Comparison of ENCODE assay signal across 15 cellular contexts in the genomic region with DNA sequence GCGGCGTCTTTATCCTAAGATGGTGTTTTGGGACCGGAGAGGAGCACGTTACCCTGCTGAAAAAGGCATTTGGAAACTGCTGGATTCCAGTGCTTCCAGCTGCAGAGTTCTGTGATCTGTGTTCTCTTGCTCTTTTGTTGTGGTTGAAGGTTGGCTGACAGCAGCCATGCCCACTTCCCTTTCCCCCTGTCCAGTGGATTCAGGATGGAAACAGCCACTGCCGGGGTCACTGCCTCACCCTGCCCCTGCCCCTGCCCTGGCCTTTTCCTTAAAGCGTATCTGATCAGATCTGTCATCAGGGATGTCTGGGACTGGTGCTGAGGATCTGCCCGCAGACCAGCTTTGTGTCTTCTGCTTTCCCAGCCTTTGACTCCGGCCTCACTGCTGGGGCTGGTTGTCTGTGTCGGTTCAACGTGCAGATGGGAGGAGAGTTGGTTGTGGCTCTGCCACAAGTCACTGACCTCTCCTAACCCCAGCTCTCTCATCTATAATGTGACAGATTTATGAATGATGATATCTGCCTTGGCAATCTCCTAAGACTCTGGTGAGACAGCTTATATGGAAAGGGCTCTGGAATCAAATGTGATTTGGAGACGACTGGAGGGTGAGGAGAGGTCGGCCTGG.
DNase-seq lines count a peak whose midpoint lies in the region; ATAC-seq, FAIRE-seq and TF ChIP-seq lines count a peak whose summit lies in the region.
"Had no signal": no experiment of that assay in that cellular context is flagged by ENCODE, and none has a peak within 500 bp of the region (broad histone marks: within the 10 kb centered on the region; RNA-seq: fewer than 3 reads in every experiment).

No MANE protein-coding gene starts in this region.

- no peak overlapping the region for H2AFZ ChIP-seq in HepG2 (ENCODE audit: low read length)

- H3K27me3 ChIP-seq in liver (ENCODE audit: control insufficient read depth in 4 of 4, insufficient read depth in 4 of 4, low read length in 3 of 4) = no peaks in the 10 kb centered on the region
- H3K27me3 ChIP-seq in HepG2 (ENCODE audit: control insufficient read depth in 1 of 2, insufficient read depth in 2 of 2, low read length in 2 of 2) = no peaks in the 10 kb centered on the region
- no peaks in the 10 kb centered on the region for H3K27me3 ChIP-seq in uterus
- no peaks in the 10 kb centered on the region for H3K27me3 ChIP-seq in CD4-positive, alpha-beta T cell (ENCODE audit: control insufficient read depth, insufficient read depth, low read length)

- H3K4me1 ChIP-seq in liver (ENCODE audit: control insufficient read depth in 4 of 4, insufficient read depth in 4 of 4, low read length in 3 of 4) (peaks cover 0 to 12% (median 3%) of the 10 kb centered on the region in 4 donors), HepG2 (ENCODE audit: insufficient read depth, low read length) (peaks cover 34% of the 10 kb centered on the region), uterus (no peaks in the 10 kb centered on the region)

- in situ Hi-C loops in HepG2 (cut with HindIII; ENCODE audit: extremely low pct_ligation_motif_present, low pct_unique_long_range_greater_than_20kb) = no loop called here

- H3K9me3 ChIP-seq in liver (ENCODE audit: control insufficient read depth in 4 of 4, low read length in 3 of 4) (no peaks in the 10 kb centered on the region), HepG2 (ENCODE audit: low read length) (no peaks in the 10 kb centered on the region), uterus (no peaks in the 10 kb centered on the region)
- H3K9me3 ChIP-seq in CD4-positive, alpha-beta T cell (ENCODE audit: control insufficient read depth, low read length) = no peaks in the 10 kb centered on the region

- H3K9ac ChIP-seq in liver (ENCODE audit: low read depth in 1 of 2, low read length in 2 of 2) (no peak overlapping the region), HepG2 (ENCODE audit: insufficient read depth, low read depth, low read length) (no peak overlapping the region)

- H3K4me3 Mint-ChIP-seq in memory B cell = no peak overlapping the region
- H3K4me3 Mint-ChIP-seq in CD4-positive, alpha-beta T cell = no peak overlapping the region
- H3K4me3 Mint-ChIP-seq: H9, T-cell had no signal

- H3K36me3 ChIP-seq in liver (ENCODE audit: control insufficient read depth in 4 of 4, insufficient read depth in 3 of 4, low read depth in 1 of 4, low read length in 3 of 4) (no peaks in the 10 kb centered on the region), HepG2 (replicated peaks in 1 of 2; ENCODE audit: control insufficient read depth in 1 of 2, insufficient read depth in 2 of 2, low read length in 2 of 2) (0 out of 5 replicates have a peak, but pooled peaks cover 0 to 2% of the 10 kb centered on the region in 2 experiments), uterus (no peaks in the 10 kb centered on the region)

- peak overlapping the region; percentile 67 for H3K27ac Mint-ChIP-seq in memory B cell
- H3K27ac Mint-ChIP-seq in CD4-positive, alpha-beta T cell = no peak overlapping the region

- TF ChIP-seq EP300 in HepG2 (IDR thresholded peaks at IDR 0.05; ENCODE audit: low read depth in 2 of 2, low read length in 2 of 2) (no peak), HepG2 (CRISPR knock-in tag; IDR thresholded peaks at IDR 0.05; ENCODE audit: borderline replicate concordance) (no peak)

- intact Hi-C loops in HepG2 (cut with micrococcal nuclease; ENCODE audit: unreplicated experiment) = no loop called here
- intact Hi-C loops in uterus (cut with DNase I; ENCODE audit: low total_unique reads) = no loop called here
- intact Hi-C loops in CD4-positive, alpha-beta T cell (cut with DNase I, micrococcal nuclease) = no loop called here

- H3K27me3 Mint-ChIP-seq in memory B cell = no peaks in the 10 kb centered on the region
- no peaks in the 10 kb centered on the region for H3K27me3 Mint-ChIP-seq in CD4-positive, alpha-beta T cell
- H3K27me3 Mint-ChIP-seq: T-cell had no signal

- peaks cover 3% of the 10 kb centered on the region for H3K4me1 Mint-ChIP-seq in memory B cell
- H3K4me1 Mint-ChIP-seq in CD4-positive, alpha-beta T cell (ENCODE audit: low read depth) = peaks cover 4% of the 10 kb centered on the region

- 69% methylated on average over 12 of the region's 12 CpGs for WGBS in liver
- 84% methylated on average over 12 of the region's 12 CpGs for WGBS in HepG2 (ENCODE audit: low lambda C conversion rate)

- peaks cover 59% of the 10 kb centered on the region for H3K36me3 Mint-ChIP-seq in memory B cell
- H3K36me3 Mint-ChIP-seq in CD4-positive, alpha-beta T cell (ENCODE audit: low read depth) = peaks cover 90% of the 10 kb centered on the region

- TF ChIP-seq CTCF in liver (IDR thresholded peaks at IDR 0.05; ENCODE audit: low read depth, low read length, missing input control) (no peak), HepG2 (CRISPR knock-in tag; IDR thresholded peaks at IDR 0.05) (no peak), uterus (IDR thresholded peaks at IDR 0.05) (no peak)
- no peak for TF ChIP-seq CTCF in CD4-positive, alpha-beta T cell (IDR thresholded peaks at IDR 0.05)

- no peak for TF ChIP-seq POLR2A in HepG2 (IDR thresholded peaks at IDR 0.05; ENCODE audit: insufficient read depth in 1 of 2, low read depth in 2 of 2, low read length in 2 of 2)
- TF ChIP-seq POLR2A in uterus (IDR thresholded peaks at IDR 0.05) = no peak

- H3K4me2 ChIP-seq in HepG2 (ENCODE audit: low read depth, low read length) = no peak overlapping the region

- no TSS peak for BruUV-seq in HepG2 (replicated peaks; lab: Mats Ljungman, UMichigan)

- POLR2A ChIA-PET in HepG2 (lab: Yijun Ruan, JAX) = no interaction called here
- POLR2A ChIA-PET in CD4-positive, alpha-beta T cell (lab: Charles Lee) = no interaction called here

- H3K4me3 ChIP-seq in liver (ENCODE audit: low read depth in 1 of 3, low read length in 3 of 3) (no peak overlapping the region), HepG2 (replicated peaks in 1 of 3; ENCODE audit: insufficient read depth in 1 of 3, low read depth in 2 of 3, low read length in 3 of 3) (no peak overlapping the region), uterus (no peak overlapping the region)

- CTCF ChIA-PET in HepG2 (lab: Yijun Ruan, JAX; ENCODE audit: low intra/inter-chr PET ratio, low total read pairs) = no interaction called here
- CTCF ChIA-PET in CD4-positive, alpha-beta T cell (lab: Charles Lee) = no interaction called here

- H3K79me2 ChIP-seq in HepG2 (ENCODE audit: insufficient read depth, low read length) = no peaks in the 10 kb centered on the region

- H3K9me3 Mint-ChIP-seq in memory B cell = peaks cover 1% of the 10 kb centered on the region
- no peaks in the 10 kb centered on the region for H3K9me3 Mint-ChIP-seq in CD4-positive, alpha-beta T cell

- H3K27ac ChIP-seq in liver (ENCODE audit: low read depth in 1 of 2, low read length in 2 of 2) (no peak overlapping the region), HepG2 (ENCODE audit: extremely low read length, insufficient read depth, low read length) (no peak overlapping the region), uterus (peak overlapping the region; percentile 37 to 55)
- no peak overlapping the region for H3K27ac ChIP-seq in CD4-positive, alpha-beta T cell (ENCODE audit: low read depth, low read length)

- ATAC-seq in HepG2 (no peak), memory B cell (ENCODE audit: low read depth) (no peak)
- no peak for ATAC-seq in CD4-positive, alpha-beta T cell (ENCODE audit: poor library complexity)
- ATAC-seq: T-cell had no signal

- no peaks in the 10 kb centered on the region for H4K20me1 ChIP-seq in HepG2 (ENCODE audit: insufficient read depth, low read length)

- no peak for DNase-seq in HepG2 (ENCODE audit: low spot score)
- DNase-seq in SW480 (ENCODE audit: low spot score) = peak; percentile 68
- no peak for DNase-seq in memory B cell (ENCODE audit: low spot score in 2 of 2)
- no peak for DNase-seq in uterus
- DNase-seq in stimulated activated naive CD4-positive, alpha-beta T cell (lab: John Stamatoyannopoulos, UW) = no peak
- no peak for DNase-seq in CD4-positive, alpha-beta T cell
- no peak for DNase-seq in NCI-H226
- DNase-seq: H9; mesendoderm; NCI-H2171 treated with DMSO at 0.1 percent for 48 hours; stimulated activated CD4-positive, alpha-beta T cell treated with anti-CD3 and anti-CD28 coated beads, Interleukin-2, amount 100 ng/mL, for 48 hours; stimulated activated naive CD4-positive, alpha-beta T cell treated with Interleukin-2 at 50 U/mL for 16 hours; T-cell had no signal

- TF ChIP-seq RAD21 in liver (IDR thresholded peaks at IDR 0.05) (no peak), HepG2 (CRISPR knock-in tag; IDR thresholded peaks at IDR 0.05) (no peak)

- no peak for FAIRE-seq in HepG2 (lab: Jason Lieb, UNC)
- FAIRE-seq: colon had no signal

TF ChIP-seq in liver, 16 proteins besides CTCF, POLR2A, EP300 and RAD21 (continues in another document):
- TF ChIP-seq, protein P1, sequence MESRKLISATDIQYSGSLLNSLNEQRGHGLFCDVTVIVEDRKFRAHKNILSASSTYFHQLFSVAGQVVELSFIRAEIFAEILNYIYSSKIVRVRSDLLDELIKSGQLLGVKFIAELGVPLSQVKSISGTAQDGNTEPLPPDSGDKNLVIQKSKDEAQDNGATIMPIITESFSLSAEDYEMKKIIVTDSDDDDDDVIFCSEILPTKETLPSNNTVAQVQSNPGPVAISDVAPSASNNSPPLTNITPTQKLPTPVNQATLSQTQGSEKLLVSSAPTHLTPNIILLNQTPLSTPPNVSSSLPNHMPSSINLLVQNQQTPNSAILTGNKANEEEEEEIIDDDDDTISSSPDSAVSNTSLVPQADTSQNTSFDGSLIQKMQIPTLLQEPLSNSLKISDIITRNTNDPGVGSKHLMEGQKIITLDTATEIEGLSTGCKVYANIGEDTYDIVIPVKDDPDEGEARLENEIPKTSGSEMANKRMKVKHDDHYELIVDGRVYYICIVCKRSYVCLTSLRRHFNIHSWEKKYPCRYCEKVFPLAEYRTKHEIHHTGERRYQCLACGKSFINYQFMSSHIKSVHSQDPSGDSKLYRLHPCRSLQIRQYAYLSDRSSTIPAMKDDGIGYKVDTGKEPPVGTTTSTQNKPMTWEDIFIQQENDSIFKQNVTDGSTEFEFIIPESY (IDR thresholded peaks at IDR 0.05) = no peak
- TF ChIP-seq RXRA (IDR thresholded peaks at IDR 0.05) = no peak

TF ChIP-seq in HepG2, 621 proteins besides CTCF, POLR2A, EP300 and RAD21 (continues in another document):
- TF ChIP-seq PCBP1 (IDR thresholded peaks at IDR 0.05; ENCODE audit: borderline replicate concordance, low read depth, low read length) (no peak), ELF4 (CRISPR knock-in tag; IDR thresholded peaks at IDR 0.05; ENCODE audit: borderline replicate concordance) (no peak), NFE2 (CRISPR knock-in tag; IDR thresholded peaks at IDR 0.05) (no peak), ZNF232 (CRISPR knock-in tag; IDR thresholded peaks at IDR 0.05; ENCODE audit: borderline replicate concordance) (no peak)

Comparison
In these comparisons a context has a peak if more than half of its experiments do, and no peak if none do; other contexts are left out.
1. H3K27ac ChIP-seq: peak in uterus (2 of 2); none in liver (0 of 2), HepG2 (single experiment) and CD4-positive, alpha-beta T cell (single experiment).